11 cellular contexts compared by ENCODE assay signal in the genomic region with DNA sequence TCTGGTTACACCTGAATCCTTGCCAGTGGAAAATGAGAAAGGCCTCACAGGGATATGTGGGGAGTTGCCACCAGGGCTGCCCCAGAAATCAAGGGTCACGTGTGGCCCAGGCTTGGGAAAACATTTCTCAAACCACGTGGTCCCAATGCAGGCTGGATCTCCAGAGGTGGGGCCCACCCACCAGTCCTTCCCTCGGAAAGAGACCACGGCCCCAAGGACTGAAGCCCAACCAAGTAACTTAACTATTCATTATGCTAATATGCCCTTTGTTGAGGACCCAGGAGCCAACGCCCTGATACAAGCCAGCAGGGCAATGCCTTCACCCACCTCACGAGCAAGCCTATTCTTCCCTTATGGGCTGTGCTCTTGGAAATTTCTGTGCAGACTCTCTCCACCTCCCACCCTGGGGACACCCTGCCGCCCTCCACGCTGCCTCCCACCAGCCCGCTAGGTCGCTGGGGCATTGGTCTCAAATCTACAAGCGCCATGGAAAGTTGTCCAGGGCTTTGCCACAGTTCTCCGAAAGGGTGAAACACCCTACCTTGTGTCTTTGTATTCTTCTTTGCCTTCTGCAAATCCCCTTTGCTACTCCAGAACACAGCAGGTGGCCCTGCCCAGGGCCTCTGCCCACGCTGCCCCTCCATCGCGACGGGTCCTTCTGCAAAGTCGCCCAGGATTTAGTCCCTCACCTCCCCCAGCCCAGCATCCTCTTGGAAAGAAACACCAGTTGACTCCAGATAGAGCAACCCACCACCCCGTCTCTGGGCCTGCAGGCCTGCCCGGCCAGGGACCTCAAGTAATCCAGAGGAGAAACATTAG. TPM values are rescaled to one million over a fixed set of nuclear protein-coding genes. Genes with fewer than 3 reads are reported as not detected.
DNase-seq lines count a peak whose midpoint lies in the region; ATAC-seq and TF ChIP-seq lines count a peak whose summit lies in the region.
"Had no signal": no experiment of that assay in that cellular context is flagged by ENCODE, and none has a peak within 500 bp of the region (broad histone marks: within the 10 kb centered on the region; RNA-seq: fewer than 3 reads in every experiment).

No MANE protein-coding gene starts in this region.

- H3K4me3 Mint-ChIP-seq in nephron progenitor cell: peak overlapping the region; percentile 66

- no peaks in the 10 kb centered on the region for H3K9me3 Mint-ChIP-seq in nephron progenitor cell

- DNase-seq in heart left ventricle (no peak), Right ventricle myocardium superior (no peak), nephron progenitor cell (no peak), uterus (no peak), NCI-H226 (no peak), NCI-H2107 (lab: John Stamatoyannopoulos, UW) (no peak)
- DNase-seq: activated T-cell treated with anti-CD3 and anti-CD28 coated beads, Interleukin-2, amount 50 U/mL, for 48 hours; NCI-H82 had no signal

- ATAC-seq in heart left ventricle (no peak), Right ventricle myocardium superior (ENCODE audit: poor library complexity) (no peak), GM21619 (IDR thresholded peaks at IDR 0.05; ENCODE audit: unreplicated experiment) (no peak)

- H3K27ac ChIP-seq in heart left ventricle (peak overlapping the region in 7 of 12 donors; percentile 4 to 93 (median 26)), esophagus (ENCODE audit: low read depth in 2 of 2, low read length in 1 of 2) (peak overlapping the region; percentile 27 to 48), uterus (peak overlapping the region; percentile 85 to 89)
- H3K27ac ChIP-seq: 22Rv1 had no signal

- H3K27me3 Mint-ChIP-seq in nephron progenitor cell (ENCODE audit: low read depth, poor library complexity): peaks cover 4% of the 10 kb centered on the region

- H3K27me3 ChIP-seq in heart left ventricle: no peaks in the 10 kb centered on the region
- no peaks in the 10 kb centered on the region for H3K27me3 ChIP-seq in esophagus (ENCODE audit: control insufficient read depth in 1 of 2, insufficient read depth in 2 of 2, low read length in 2 of 2)
- H3K27me3 ChIP-seq in uterus: no peaks in the 10 kb centered on the region

- H3K4me1 Mint-ChIP-seq in nephron progenitor cell: peaks cover 82% of the 10 kb centered on the region

- 90 to 93% (median 90%) methylated on average over 19 of the region's 19 CpGs for WGBS in heart left ventricle, 4 donors
- 65 to 78% methylated on average over 19 of the region's 19 CpGs for WGBS in esophagus, 2 donors

- intact Hi-C loops in heart left ventricle (cut with DNase I) (loop anchor here in 5 of 10 donors (5.0 to 10.0 kb wide), 6 partner anchors 88 to 288 kb away; no protein-coding TSS in a partner anchor), Right ventricle myocardium superior (cut with DNase I) (no loop called here), uterus (cut with DNase I; ENCODE audit: low total_unique reads) (no loop called here)

- H3K9me3 ChIP-seq in heart left ventricle: no peaks in the 10 kb centered on the region
- no peaks in the 10 kb centered on the region for H3K9me3 ChIP-seq in esophagus (ENCODE audit: control insufficient read depth in 2 of 2, insufficient read depth in 1 of 2, low read depth in 1 of 2, low read length in 1 of 2)
- H3K9me3 ChIP-seq in uterus: no peaks in the 10 kb centered on the region

- TF ChIP-seq POLR2A in heart left ventricle (IDR thresholded peaks at IDR 0.05): no peak
- TF ChIP-seq POLR2A in uterus (IDR thresholded peaks at IDR 0.05): no peak

- H3K36me3 ChIP-seq in heart left ventricle (no peaks in the 10 kb centered on the region), esophagus (ENCODE audit: control insufficient read depth in 2 of 2, insufficient read depth in 2 of 2, low read length in 1 of 2) (peaks cover 0 to 3% of the 10 kb centered on the region in 2 donors), uterus (no peaks in the 10 kb centered on the region)

- TF ChIP-seq CTCF in heart left ventricle (IDR thresholded peaks at IDR 0.05): no peak
- TF ChIP-seq CTCF in nephron progenitor cell (IDR thresholded peaks at IDR 0.05): no peak
- TF ChIP-seq CTCF in uterus (IDR thresholded peaks at IDR 0.05): no peak

- peaks cover 0 to 97% (median 58%) of the 10 kb centered on the region in 12 donors for H3K4me1 ChIP-seq in heart left ventricle
- peaks cover 5 to 27% of the 10 kb centered on the region in 2 donors for H3K4me1 ChIP-seq in esophagus (ENCODE audit: control insufficient read depth in 2 of 2, insufficient read depth in 2 of 2, low read length in 1 of 2)
- peaks cover 21 to 26% of the 10 kb centered on the region in 2 donors for H3K4me1 ChIP-seq in uterus

- H3K36me3 Mint-ChIP-seq in nephron progenitor cell (ENCODE audit: low read depth): peaks cover 34% of the 10 kb centered on the region

- H3K27ac Mint-ChIP-seq in nephron progenitor cell: no peak overlapping the region

- H3K4me3 ChIP-seq in heart left ventricle (no peak overlapping the region), esophagus (ENCODE audit: low read depth in 1 of 2, low read length in 2 of 2) (no peak overlapping the region), uterus (no peak overlapping the region)

RNA-seq across cellular contexts. Expression of a gene that starts 8.8 kb away (rescaled TPM):
- total RNA-seq in heart left ventricle: 100 to 1,000 TPM in 1 of 9 donors, 10 to 100 TPM in 8; 29.6 to 116 (median 37.2) TPM
- 10 to 100 TPM; 10.1 to 12.9 TPM for polyA plus RNA-seq in heart left ventricle
- 43.2 TPM for total RNA-seq in Right ventricle myocardium superior
- polyA plus RNA-seq in esophagus: 1 to 10 TPM; 2.7 to 3.4 TPM
- total RNA-seq in uterus: 100 to 1,000 TPM in 1 of 4 donors, 10 to 100 TPM in 3; 27.2 to 110 (median 47.5) TPM

Comparison
In these comparisons a context has a peak if more than half of its experiments do, and no peak if none do; other contexts are left out.
1. H3K27ac ChIP-seq: peak in every context shown above with its lines; median percentile 87 in uterus; 38 in esophagus; 26 in heart left ventricle.